ENCODE assay signal across 7 cellular contexts in genomic region chr7:157335991-157336382, GRCh38. TPM values are rescaled to one million over a fixed set of nuclear protein-coding genes. Genes with fewer than 3 reads are reported as not detected.
DNase-seq lines count a peak whose midpoint lies in the region; ATAC-seq and TF ChIP-seq lines count a peak whose summit lies in the region.

No MANE protein-coding gene starts in this region.

- no TSS peak for BruUV-seq in HCT116 (replicated peaks; lab: Mats Ljungman, UMichigan)

- peak overlapping the region; percentile 94 for H3K27ac Mint-ChIP-seq in activated naive CD8-positive, alpha-beta T cell
- H3K27ac Mint-ChIP-seq in stimulated activated naive B cell treated with anti-CD40 and anti-IgM and Interleukin-4, amounts not matched to agents 10 μg/mL and 1 μg/mL and 100 μg/mL, for 72 hours, result peak overlapping the region; percentile 98

- intact Hi-C loops in HCT116 (cut with micrococcal nuclease), result no loop called here

- H3K27me3 ChIP-seq in HCT116 (ENCODE audit: insufficient read depth, low read length) (no peaks in the 10 kb centered on the region), iPS-18a (ENCODE audit: control insufficient read depth, insufficient read depth, low read length) (no peaks in the 10 kb centered on the region)

- no peak for ATAC-seq in HCT116
- ATAC-seq in stimulated activated naive B cell treated with anti-CD40 and anti-IgM and Interleukin-4, amounts not matched to agents 10 μg/mL and 1 μg/mL and 100 μg/mL, for 72 hours (replicated peaks), result no peak

- CTCF ChIA-PET in HCT116 (lab: Charles Lee), result no interaction called here

- no peaks in the 10 kb centered on the region for H3K9me2 ChIP-seq in HCT116 (ENCODE audit: insufficient read depth)

- peaks cover 38% of the 10 kb centered on the region for H3K79me2 ChIP-seq in HCT116 (ENCODE audit: insufficient read depth, low read length)

- H3K27me3 Mint-ChIP-seq in activated naive CD8-positive, alpha-beta T cell, result peaks cover 2% of the 10 kb centered on the region
- no peaks in the 10 kb centered on the region for H3K27me3 Mint-ChIP-seq in stimulated activated naive B cell treated with anti-CD40 and anti-IgM and Interleukin-4, amounts not matched to agents 10 μg/mL and 1 μg/mL and 100 μg/mL, for 72 hours

- H3K36me3 Mint-ChIP-seq in activated naive CD8-positive, alpha-beta T cell, result peaks cover 9% of the 10 kb centered on the region
- peaks cover 27 to 28% of the 10 kb centered on the region in 2 donors for H3K36me3 Mint-ChIP-seq in stimulated activated naive B cell treated with anti-CD40 and anti-IgM and Interleukin-4, amounts not matched to agents 10 μg/mL and 1 μg/mL and 100 μg/mL, for 72 hours

- H3K4me1 ChIP-seq in HCT116 (ENCODE audit: control insufficient read depth in 1 of 2, insufficient read depth in 2 of 2, low read length in 2 of 2) (peaks cover 17 to 41% of the 10 kb centered on the region in 2 experiments), iPS-18a (ENCODE audit: control insufficient read depth, low read depth, low read length) (peaks cover 16% of the 10 kb centered on the region)

- no peaks in the 10 kb centered on the region for H3K9me3 Mint-ChIP-seq in activated naive CD8-positive, alpha-beta T cell (ENCODE audit: low read depth)
- peaks cover 0 to 1% of the 10 kb centered on the region in 2 donors for H3K9me3 Mint-ChIP-seq in stimulated activated naive B cell treated with anti-CD40 and anti-IgM and Interleukin-4, amounts not matched to agents 10 μg/mL and 1 μg/mL and 100 μg/mL, for 72 hours

- H4K20me1 ChIP-seq in HCT116 (ENCODE audit: insufficient read depth), result peaks cover 11% of the 10 kb centered on the region; the same call in 1 of the 2 replicates

- H3K36me3 ChIP-seq in HCT116 (ENCODE audit: control insufficient read depth in 1 of 2, insufficient read depth in 2 of 2, low read length in 2 of 2), result no peaks in the 10 kb centered on the region
- no peaks in the 10 kb centered on the region for H3K36me3 ChIP-seq in iPS-18a (ENCODE audit: control insufficient read depth, low read depth, low read length)

- peak overlapping the region; percentile 78 for H3K4me2 ChIP-seq in HCT116 (ENCODE audit: low read length)

- RAD21 ChIA-PET in HCT116 (lab: Charles Lee; ENCODE audit: low non-redundant PET in 1 of 2, low total read pairs in 2 of 2, uncharacterized antibody in 2 of 2, unreplicated experiment in 2 of 2), result no interaction called here

- POLR2A ChIA-PET in HCT116 (lab: Charles Lee), result no interaction called here

- no peak for TF ChIP-seq POLR2A in HCT116 (IDR thresholded peaks at IDR 0.05; ENCODE audit: borderline replicate concordance, extremely low read depth, insufficient read depth, insufficient read length)

- no peak for TF ChIP-seq RAD21 in HCT116 (IDR thresholded peaks at IDR 0.05; ENCODE audit: low read depth)

- peak overlapping the region; percentile 54 to 91; a peak in 2 of 4 replicates for H3K4me3 ChIP-seq in HCT116 (replicated peaks in 1 of 2; ENCODE audit: low read depth in 1 of 2, low read length in 2 of 2)
- H3K4me3 ChIP-seq in iPS-18a (ENCODE audit: low read length), result peak overlapping the region; percentile 66

- H2AFZ ChIP-seq in HCT116 (ENCODE audit: low read depth, low read length, poor library complexity, severe bottlenecking), result no peak overlapping the region

- H3K27ac ChIP-seq in HCT116 (ENCODE audit: low read depth, low read length) (no peak overlapping the region), iPS-18a (ENCODE audit: low read length) (no peak overlapping the region)

- no peaks in the 10 kb centered on the region for H3K9me3 ChIP-seq in HCT116 (ENCODE audit: control insufficient read depth in 1 of 2, insufficient read depth in 1 of 2, low read depth in 1 of 2, low read length in 2 of 2)
- no peaks in the 10 kb centered on the region for H3K9me3 ChIP-seq in iPS-18a (ENCODE audit: control insufficient read depth, low read depth, low read length)

- H3K4me1 Mint-ChIP-seq in activated naive CD8-positive, alpha-beta T cell (ENCODE audit: low read depth), result peaks cover 27% of the 10 kb centered on the region
- H3K4me1 Mint-ChIP-seq in stimulated activated naive B cell treated with anti-CD40 and anti-IgM and Interleukin-4, amounts not matched to agents 10 μg/mL and 1 μg/mL and 100 μg/mL, for 72 hours, result peaks cover 44 to 71% of the 10 kb centered on the region in 2 donors

- peak overlapping the region; percentile 89 for H3K4me3 Mint-ChIP-seq in activated naive CD8-positive, alpha-beta T cell
- peak overlapping the region; percentile 87 to 91 for H3K4me3 Mint-ChIP-seq in stimulated activated naive B cell treated with anti-CD40 and anti-IgM and Interleukin-4, amounts not matched to agents 10 μg/mL and 1 μg/mL and 100 μg/mL, for 72 hours

- TF ChIP-seq CTCF in HCT116 (IDR thresholded peaks at IDR 0.05 in 2 of 3, conservative IDR thresholded peaks at IDR 0.05 in 1 of 3; ENCODE audit: borderline replicate concordance in 1 of 3, insufficient read depth in 1 of 3, low read depth in 2 of 3, low read length in 2 of 3), result no peak

- DNase-seq in HCT116 (ENCODE audit: low read depth, low spot score) (no peak), RPMI8226 (no peak), NOMO-1 treated with dmso at 0.1 percent for 144 hours (lab: John Stamatoyannopoulos, UW; ENCODE audit: unreplicated experiment) (no peak), DMS153 (lab: John Stamatoyannopoulos, UW) (no peak)
- no peak for DNase-seq in stimulated activated naive B cell treated with anti-CD40 and anti-IgM and Interleukin-4, amounts not matched to agents 10 μg/mL and 1 μg/mL and 100 μg/mL, for 72 hours

- H3K9ac ChIP-seq in HCT116 (ENCODE audit: low read length), result no peak overlapping the region
- peak overlapping the region; percentile 72 for H3K9ac ChIP-seq in iPS-18a (ENCODE audit: low read length)

TF ChIP-seq in HCT116, 20 proteins besides CTCF, POLR2A, EP300 and RAD21:
- TF ChIP-seq MAX (IDR thresholded peaks at IDR 0.05), result no peak
- TF ChIP-seq EGR1 (IDR thresholded peaks at IDR 0.05; ENCODE audit: low read depth), result no peak
- TF ChIP-seq EZH2phosphoT487 (IDR thresholded peaks at IDR 0.05; ENCODE audit: borderline replicate concordance), result no peak
- no peak for TF ChIP-seq ELF1 (IDR thresholded peaks at IDR 0.05; ENCODE audit: borderline replicate concordance, low read depth)
- TF ChIP-seq ZFX (IDR thresholded peaks at IDR 0.05), result no peak
- TF ChIP-seq CBX3 (IDR thresholded peaks at IDR 0.05; ENCODE audit: low read depth), result no peak
- TF ChIP-seq REST (IDR thresholded peaks at IDR 0.05; ENCODE audit: low read depth), result no peak
- no peak for TF ChIP-seq ATF3 (IDR thresholded peaks at IDR 0.05)
- TF ChIP-seq POLR2AphosphoS5 (IDR thresholded peaks at IDR 0.05; ENCODE audit: low read depth, low read length), result no peak
- TF ChIP-seq FOSL1 (IDR thresholded peaks at IDR 0.05; ENCODE audit: low read depth), result no peak
- no peak for TF ChIP-seq SIN3A (IDR thresholded peaks at IDR 0.05; ENCODE audit: low read depth)
- no peak for TF ChIP-seq ZBTB33 (IDR thresholded peaks at IDR 0.05; ENCODE audit: extremely low read depth, insufficient replicate concordance, low read length)
- no peak for TF ChIP-seq SRF (IDR thresholded peaks at IDR 0.05; ENCODE audit: low read depth)
- TF ChIP-seq SP1 (IDR thresholded peaks at IDR 0.05; ENCODE audit: low read depth), result no peak
- no peak for TF ChIP-seq ZNF274 (IDR thresholded peaks at IDR 0.05; ENCODE audit: low read depth, low read length)

RNA-seq across cellular contexts. Expression of gene DNAJB6, which starts 0.8 kb away (rescaled TPM):
- 82.5 TPM for total RNA-seq in HCT116 (2021; ENCODE audit: unreplicated experiment)
- polyA plus RNA-seq in HCT116 (2012), result 49.6 and 52.8 TPM in 2 replicates
